2 cellular contexts compared by ENCODE assay signal in the genomic region with DNA sequence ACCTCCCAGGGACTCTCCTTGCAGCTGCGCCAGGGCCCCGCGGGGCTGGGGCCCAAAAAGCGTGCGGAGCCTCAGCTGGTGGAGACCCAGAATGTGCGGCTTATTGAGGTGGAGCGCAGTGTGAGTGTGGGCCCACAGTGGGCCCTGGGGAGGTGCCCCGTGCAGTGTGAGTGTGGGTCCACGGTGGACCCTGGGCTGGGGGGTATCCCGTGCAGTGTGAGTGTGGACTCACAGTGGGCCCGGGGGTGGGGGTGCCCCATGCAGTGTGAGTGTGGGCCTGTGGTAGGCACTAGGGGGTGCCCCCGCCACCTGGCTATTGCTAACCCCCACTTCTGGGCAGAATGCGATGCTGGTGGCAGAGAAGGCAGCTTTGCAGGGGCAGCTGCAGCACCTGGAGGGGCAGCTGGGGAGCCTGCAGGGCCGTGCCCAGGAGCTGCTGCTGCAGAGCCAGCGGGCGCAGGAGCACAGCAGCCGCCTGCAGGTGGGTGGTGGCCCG.
TF ChIP-seq lines count a peak whose summit lies in the region.

No MANE protein-coding gene starts in this region.

TF ChIP-seq in SK-N-SH, 30 proteins besides CTCF, POLR2A, EP300 and RAD21 (continued from another document):
- TF ChIP-seq ELF1 (IDR thresholded peaks at IDR 0.05) (no peak), IRF3 (IDR thresholded peaks at IDR 0.05; ENCODE audit: low read depth, low read length) (no peak), RXRA (IDR thresholded peaks at IDR 0.05; ENCODE audit: borderline replicate concordance, low read depth) (no peak), TEAD4 (IDR thresholded peaks at IDR 0.05; ENCODE audit: borderline replicate concordance, insufficient read depth) (no peak), JUND (IDR thresholded peaks at IDR 0.05) (no peak), EZH2phosphoT487 (IDR thresholded peaks at IDR 0.05; ENCODE audit: borderline replicate concordance, low read depth) (no peak), FOXJ3 (CRISPR knock-in tag; IDR thresholded peaks at IDR 0.05) (no peak), POLR2AphosphoS5 (IDR thresholded peaks at IDR 0.05; ENCODE audit: low read depth, low read length) (no peak)

TF ChIP-seq in SK-N-SH treated with all-trans-retinoic acid at 6 μM for 48 hours, 23 proteins besides CTCF, POLR2A, EP300 and RAD21 (continued from another document):
- TF ChIP-seq, protein P1, sequence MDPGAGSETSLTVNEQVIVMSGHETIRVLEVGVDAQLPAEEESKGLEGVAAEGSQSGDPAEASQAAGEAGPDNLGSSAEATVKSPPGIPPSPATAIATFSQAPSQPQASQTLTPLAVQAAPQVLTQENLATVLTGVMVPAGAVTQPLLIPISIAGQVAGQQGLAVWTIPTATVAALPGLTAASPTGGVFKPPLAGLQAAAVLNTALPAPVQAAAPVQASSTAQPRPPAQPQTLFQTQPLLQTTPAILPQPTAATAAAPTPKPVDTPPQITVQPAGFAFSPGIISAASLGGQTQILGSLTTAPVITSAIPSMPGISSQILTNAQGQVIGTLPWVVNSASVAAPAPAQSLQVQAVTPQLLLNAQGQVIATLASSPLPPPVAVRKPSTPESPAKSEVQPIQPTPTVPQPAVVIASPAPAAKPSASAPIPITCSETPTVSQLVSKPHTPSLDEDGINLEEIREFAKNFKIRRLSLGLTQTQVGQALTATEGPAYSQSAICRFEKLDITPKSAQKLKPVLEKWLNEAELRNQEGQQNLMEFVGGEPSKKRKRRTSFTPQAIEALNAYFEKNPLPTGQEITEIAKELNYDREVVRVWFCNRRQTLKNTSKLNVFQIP (CRISPR knock-in tag; IDR thresholded peaks at IDR 0.05; ENCODE audit: borderline replicate concordance, low read depth), result no peak
- no peak for TF ChIP-seq ZC3H10 (CRISPR knock-in tag; IDR thresholded peaks at IDR 0.05)
- TF ChIP-seq ISL1 (CRISPR knock-in tag; IDR thresholded peaks at IDR 0.05), result no peak
- no peak for TF ChIP-seq CSDC2 (CRISPR knock-in tag; IDR thresholded peaks at IDR 0.05)
- no peak for TF ChIP-seq ESRRG (CRISPR knock-in tag; IDR thresholded peaks at IDR 0.05)
- TF ChIP-seq ZNF8 (CRISPR knock-in tag; IDR thresholded peaks at IDR 0.05), result no peak
- TF ChIP-seq, protein P2, sequence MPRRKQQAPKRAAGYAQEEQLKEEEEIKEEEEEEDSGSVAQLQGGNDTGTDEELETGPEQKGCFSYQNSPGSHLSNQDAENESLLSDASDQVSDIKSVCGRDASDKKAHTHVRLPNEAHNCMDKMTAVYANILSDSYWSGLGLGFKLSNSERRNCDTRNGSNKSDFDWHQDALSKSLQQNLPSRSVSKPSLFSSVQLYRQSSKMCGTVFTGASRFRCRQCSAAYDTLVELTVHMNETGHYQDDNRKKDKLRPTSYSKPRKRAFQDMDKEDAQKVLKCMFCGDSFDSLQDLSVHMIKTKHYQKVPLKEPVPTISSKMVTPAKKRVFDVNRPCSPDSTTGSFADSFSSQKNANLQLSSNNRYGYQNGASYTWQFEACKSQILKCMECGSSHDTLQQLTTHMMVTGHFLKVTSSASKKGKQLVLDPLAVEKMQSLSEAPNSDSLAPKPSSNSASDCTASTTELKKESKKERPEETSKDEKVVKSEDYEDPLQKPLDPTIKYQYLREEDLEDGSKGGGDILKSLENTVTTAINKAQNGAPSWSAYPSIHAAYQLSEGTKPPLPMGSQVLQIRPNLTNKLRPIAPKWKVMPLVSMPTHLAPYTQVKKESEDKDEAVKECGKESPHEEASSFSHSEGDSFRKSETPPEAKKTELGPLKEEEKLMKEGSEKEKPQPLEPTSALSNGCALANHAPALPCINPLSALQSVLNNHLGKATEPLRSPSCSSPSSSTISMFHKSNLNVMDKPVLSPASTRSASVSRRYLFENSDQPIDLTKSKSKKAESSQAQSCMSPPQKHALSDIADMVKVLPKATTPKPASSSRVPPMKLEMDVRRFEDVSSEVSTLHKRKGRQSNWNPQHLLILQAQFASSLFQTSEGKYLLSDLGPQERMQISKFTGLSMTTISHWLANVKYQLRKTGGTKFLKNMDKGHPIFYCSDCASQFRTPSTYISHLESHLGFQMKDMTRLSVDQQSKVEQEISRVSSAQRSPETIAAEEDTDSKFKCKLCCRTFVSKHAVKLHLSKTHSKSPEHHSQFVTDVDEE (CRISPR knock-in tag; IDR thresholded peaks at IDR 0.05), result no peak
- no peak for TF ChIP-seq ZFP30 (CRISPR knock-in tag; IDR thresholded peaks at IDR 0.05)
- TF ChIP-seq SNAI2 (CRISPR knock-in tag; IDR thresholded peaks at IDR 0.05), result no peak
- no peak for TF ChIP-seq BACH2 (CRISPR knock-in tag; IDR thresholded peaks at IDR 0.05; ENCODE audit: borderline replicate concordance)
- TF ChIP-seq TCF4 (CRISPR knock-in tag; IDR thresholded peaks at IDR 0.05; ENCODE audit: borderline replicate concordance), result no peak
- no peak for TF ChIP-seq ZFP3 (CRISPR knock-in tag; IDR thresholded peaks at IDR 0.05)
- no peak for TF ChIP-seq ZNF565 (CRISPR knock-in tag; conservative IDR thresholded peaks at IDR 0.05; ENCODE audit: low read depth)
- TF ChIP-seq, protein P3, sequence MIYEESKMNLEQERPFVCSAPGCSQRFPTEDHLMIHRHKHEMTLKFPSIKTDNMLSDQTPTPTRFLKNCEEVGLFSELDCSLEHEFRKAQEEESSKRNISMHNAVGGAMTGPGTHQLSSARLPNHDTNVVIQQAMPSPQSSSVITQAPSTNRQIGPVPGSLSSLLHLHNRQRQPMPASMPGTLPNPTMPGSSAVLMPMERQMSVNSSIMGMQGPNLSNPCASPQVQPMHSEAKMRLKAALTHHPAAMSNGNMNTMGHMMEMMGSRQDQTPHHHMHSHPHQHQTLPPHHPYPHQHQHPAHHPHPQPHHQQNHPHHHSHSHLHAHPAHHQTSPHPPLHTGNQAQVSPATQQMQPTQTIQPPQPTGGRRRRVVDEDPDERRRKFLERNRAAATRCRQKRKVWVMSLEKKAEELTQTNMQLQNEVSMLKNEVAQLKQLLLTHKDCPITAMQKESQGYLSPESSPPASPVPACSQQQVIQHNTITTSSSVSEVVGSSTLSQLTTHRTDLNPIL (CRISPR knock-in tag; IDR thresholded peaks at IDR 0.05; ENCODE audit: low read depth), result no peak
- TF ChIP-seq OSR1 (CRISPR knock-in tag; IDR thresholded peaks at IDR 0.05), result no peak
- TF ChIP-seq, protein P4, sequence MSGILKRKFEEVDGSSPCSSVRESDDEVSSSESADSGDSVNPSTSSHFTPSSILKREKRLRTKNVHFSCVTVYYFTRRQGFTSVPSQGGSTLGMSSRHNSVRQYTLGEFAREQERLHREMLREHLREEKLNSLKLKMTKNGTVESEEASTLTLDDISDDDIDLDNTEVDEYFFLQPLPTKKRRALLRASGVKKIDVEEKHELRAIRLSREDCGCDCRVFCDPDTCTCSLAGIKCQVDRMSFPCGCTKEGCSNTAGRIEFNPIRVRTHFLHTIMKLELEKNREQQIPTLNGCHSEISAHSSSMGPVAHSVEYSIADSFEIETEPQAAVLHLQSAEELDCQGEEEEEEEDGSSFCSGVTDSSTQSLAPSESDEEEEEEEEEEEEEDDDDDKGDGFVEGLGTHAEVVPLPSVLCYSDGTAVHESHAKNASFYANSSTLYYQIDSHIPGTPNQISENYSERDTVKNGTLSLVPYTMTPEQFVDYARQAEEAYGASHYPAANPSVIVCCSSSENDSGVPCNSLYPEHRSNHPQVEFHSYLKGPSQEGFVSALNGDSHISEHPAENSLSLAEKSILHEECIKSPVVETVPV (CRISPR knock-in tag; IDR thresholded peaks at IDR 0.05), result no peak
TF ChIP-seq in SK-N-SH treated with all-trans-retinoic acid at 6 μM for 48 hours: peak in this region for 0.
